Comparison of ENCODE assay signal across 1 cellular context in genomic region chr6:139286438-139286837, GRCh38. TPM values are rescaled to one million over a fixed set of nuclear protein-coding genes. Genes with fewer than 3 reads are reported as not detected.
"Had no signal": no experiment of that assay in that cellular context is flagged by ENCODE, and none has a peak within 500 bp of the region (broad histone marks: within the 10 kb centered on the region; RNA-seq: fewer than 3 reads in every experiment).

No MANE protein-coding gene starts in this region.

RNA-seq across cellular contexts. Expression of gene TXLNB, which starts 5.4 kb away (rescaled TPM):
- total RNA-seq: SJSA1 had no signal
